ENCODE assay signal across 1 cellular context in genomic region chr1:207941664-207942063, GRCh38.
TF ChIP-seq lines count a peak whose summit lies in the region.

No MANE protein-coding gene starts in this region.

TF ChIP-seq in HepG2, 621 proteins besides CTCF, POLR2A, EP300 and RAD21:
- TF ChIP-seq SMAD9 (CRISPR knock-in tag; IDR thresholded peaks at IDR 0.05): no peak
- no peak for TF ChIP-seq ZFP90 (CRISPR knock-in tag; IDR thresholded peaks at IDR 0.05; ENCODE audit: borderline replicate concordance)
- no peak for TF ChIP-seq TCF12 (IDR thresholded peaks at IDR 0.05)
- no peak for TF ChIP-seq TCF12 (CRISPR knock-in tag; IDR thresholded peaks at IDR 0.05)
- no peak for TF ChIP-seq REXO4 (CRISPR knock-in tag; IDR thresholded peaks at IDR 0.05; ENCODE audit: borderline replicate concordance)
- TF ChIP-seq, protein P1, sequence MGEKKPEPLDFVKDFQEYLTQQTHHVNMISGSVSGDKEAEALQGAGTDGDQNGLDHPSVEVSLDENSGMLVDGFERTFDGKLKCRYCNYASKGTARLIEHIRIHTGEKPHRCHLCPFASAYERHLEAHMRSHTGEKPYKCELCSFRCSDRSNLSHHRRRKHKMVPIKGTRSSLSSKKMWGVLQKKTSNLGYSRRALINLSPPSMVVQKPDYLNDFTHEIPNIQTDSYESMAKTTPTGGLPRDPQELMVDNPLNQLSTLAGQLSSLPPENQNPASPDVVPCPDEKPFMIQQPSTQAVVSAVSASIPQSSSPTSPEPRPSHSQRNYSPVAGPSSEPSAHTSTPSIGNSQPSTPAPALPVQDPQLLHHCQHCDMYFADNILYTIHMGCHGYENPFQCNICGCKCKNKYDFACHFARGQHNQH (CRISPR knock-in tag; IDR thresholded peaks at IDR 0.05): no peak
- TF ChIP-seq KLF16 (CRISPR knock-in tag; IDR thresholded peaks at IDR 0.05): no peak
